Comparison of ENCODE assay signal across 8 cellular contexts in the genomic region with DNA sequence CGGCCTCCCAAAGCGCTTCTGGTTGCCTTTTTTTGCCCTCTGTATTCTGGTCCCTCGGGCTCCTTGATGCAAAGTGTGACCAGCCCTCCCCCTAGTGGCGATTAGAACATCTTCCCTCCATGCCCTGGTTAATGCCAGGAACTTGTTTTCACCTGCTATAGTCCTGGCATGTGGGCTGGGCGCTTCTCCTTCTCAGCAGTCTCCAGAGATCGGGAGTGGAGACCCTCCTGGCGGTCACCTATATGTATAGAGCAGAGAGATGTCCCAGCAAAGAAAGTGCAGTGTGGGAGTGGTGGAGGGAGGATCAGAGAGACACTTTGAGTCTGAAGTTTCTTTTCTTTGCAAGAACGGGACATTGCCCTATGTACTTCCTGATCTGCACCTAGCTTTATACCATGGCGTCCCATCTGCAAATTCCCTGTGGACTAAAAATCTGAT.
A peak's percentile ranks its signal among the peaks of the same experiment; 100 is the strongest.
DNase-seq lines count a peak whose midpoint lies in the region; ATAC-seq lines count a peak whose summit lies in the region.

No MANE protein-coding gene starts in this region.

- H3K27me3 Mint-ChIP-seq in CD4-positive, CD25-positive, alpha-beta regulatory T cell: peaks cover 38% of the 10 kb centered on the region

- no peaks in the 10 kb centered on the region for H3K27me3 ChIP-seq in CD4-positive, CD25-positive, alpha-beta regulatory T cell (ENCODE audit: control insufficient read depth, insufficient read depth, low read length)
- H3K27me3 ChIP-seq in effector memory CD4-positive, alpha-beta T cell (replicated peaks; ENCODE audit: control insufficient read depth, insufficient read depth, low read length, poor library complexity, severe bottlenecking): no peaks in the 10 kb centered on the region

- no peak overlapping the region for H3K27ac ChIP-seq in CD4-positive, CD25-positive, alpha-beta regulatory T cell (ENCODE audit: insufficient read depth, low read length, poor library complexity, severe bottlenecking)
- H3K27ac ChIP-seq in effector memory CD4-positive, alpha-beta T cell (ENCODE audit: insufficient read depth, low read length, poor library complexity, severe bottlenecking): no peak overlapping the region

- H3K27ac Mint-ChIP-seq in CD4-positive, CD25-positive, alpha-beta regulatory T cell: no peak overlapping the region

- no peaks in the 10 kb centered on the region for H3K9me3 Mint-ChIP-seq in CD4-positive, CD25-positive, alpha-beta regulatory T cell

- H3K36me3 ChIP-seq in CD4-positive, CD25-positive, alpha-beta regulatory T cell (ENCODE audit: control insufficient read depth, insufficient read depth, low read length): no peaks in the 10 kb centered on the region
- no peaks in the 10 kb centered on the region for H3K36me3 ChIP-seq in effector memory CD4-positive, alpha-beta T cell (ENCODE audit: control insufficient read depth, insufficient read depth, low read length)

- peaks cover 0 to 4% (median under 1%) of the 10 kb centered on the region in 4 donors for H3K4me1 Mint-ChIP-seq in CD4-positive, CD25-positive, alpha-beta regulatory T cell

- no peak overlapping the region for H3K4me3 Mint-ChIP-seq in CD4-positive, CD25-positive, alpha-beta regulatory T cell

- peak; percentile 6 to 77 (median 55) for DNase-seq in CD4-positive, CD25-positive, alpha-beta regulatory T cell
- DNase-seq in NCI-H2171 treated with DMSO at 0.1 percent for 48 hours (lab: John Stamatoyannopoulos, UW) (peak; percentile 35), midbrain (lab: John Stamatoyannopoulos, UW) (peak; percentile 53)
- peak; percentile 30 to 52 for DNase-seq in activated CD4-positive, alpha-beta T cell treated with anti-CD3 and anti-CD28 coated beads for 4 hours
- DNase-seq in effector memory CD4-positive, alpha-beta T cell: peak in 2 of 3 donors; percentile 3 to 15
- DNase-seq in stimulated activated naive CD8-positive, alpha-beta T cell treated with anti-CD3 and anti-CD28 coated beads, Interleukin-15, Interleukin-2, amounts not matched to agents 100 U/mL and 50 U/mL, for 24 hours: peak; percentile 58

- H3K36me3 Mint-ChIP-seq in CD4-positive, CD25-positive, alpha-beta regulatory T cell: no peaks in the 10 kb centered on the region

- ATAC-seq in CD4-positive, CD25-positive, alpha-beta regulatory T cell (ENCODE audit: low read depth in 2 of 2): peak; percentile 39 to 55
- peak; percentile 96 for ATAC-seq in GM19043 (IDR thresholded peaks at IDR 0.05; ENCODE audit: low read depth, unreplicated experiment)
- peak; percentile 91 for ATAC-seq in HG03108 (IDR thresholded peaks at IDR 0.05; ENCODE audit: unreplicated experiment)
- peak; percentile 93 for ATAC-seq in stimulated activated naive CD8-positive, alpha-beta T cell treated with anti-CD3 and anti-CD28 coated beads, Interleukin-15, Interleukin-2, amounts not matched to agents 100 U/mL and 50 U/mL, for 24 hours

- no peak overlapping the region for H3K4me3 ChIP-seq in CD4-positive, CD25-positive, alpha-beta regulatory T cell (ENCODE audit: low read depth, low read length)
- no peak overlapping the region for H3K4me3 ChIP-seq in effector memory CD4-positive, alpha-beta T cell (ENCODE audit: insufficient read depth, low read depth, low read length, poor library complexity, severe bottlenecking)

- H3K4me1 ChIP-seq in CD4-positive, CD25-positive, alpha-beta regulatory T cell (ENCODE audit: control insufficient read depth, insufficient read depth, low read length, poor library complexity, severe bottlenecking): no peaks in the 10 kb centered on the region
- no peaks in the 10 kb centered on the region for H3K4me1 ChIP-seq in effector memory CD4-positive, alpha-beta T cell (ENCODE audit: control insufficient read depth, insufficient read depth, low read length, poor library complexity, severe bottlenecking)

- no peaks in the 10 kb centered on the region for H3K9me3 ChIP-seq in CD4-positive, CD25-positive, alpha-beta regulatory T cell (ENCODE audit: control insufficient read depth in 2 of 2, low read length in 2 of 2)
- H3K9me3 ChIP-seq in effector memory CD4-positive, alpha-beta T cell (ENCODE audit: control insufficient read depth, low read length): no peaks in the 10 kb centered on the region
